In genomic region chr11:10398525-10398924, GRCh38 we compare ENCODE assay signal across 13 cellular contexts. TPM values are rescaled to one million over a fixed set of nuclear protein-coding genes. Genes with fewer than 3 reads are reported as not detected.
DNase-seq lines count a peak whose midpoint lies in the region; ATAC-seq and TF ChIP-seq lines count a peak whose summit lies in the region.
"Had no signal": no experiment of that assay in that cellular context is flagged by ENCODE, and none has a peak within 500 bp of the region (broad histone marks: within the 10 kb centered on the region; RNA-seq: fewer than 3 reads in every experiment).

No MANE protein-coding gene starts in this region.

- peaks cover 21% of the 10 kb centered on the region for H3F3A ChIP-seq in GM23248 (ENCODE audit: insufficient read depth)

- H3K4me2 ChIP-seq in GM23248 (ENCODE audit: unreplicated experiment): no peak overlapping the region

- H3K27me3 ChIP-seq in GM23248 (replicated peaks; ENCODE audit: insufficient read depth) (no peaks in the 10 kb centered on the region), psoas muscle (ENCODE audit: insufficient read depth in 3 of 3, low read length in 2 of 3) (no peaks in the 10 kb centered on the region)

- H2AFZ ChIP-seq in GM23248: no peak overlapping the region

- no peaks in the 10 kb centered on the region for H3K9me2 ChIP-seq in GM23248 (ENCODE audit: insufficient read depth)

- DNase-seq in GM23248 (peak; percentile 24), NB4 (ENCODE audit: low read depth) (peak; percentile 67), foreskin fibroblast (peak; percentile 54 to 69), psoas muscle (peak in 1 of 2 donors; percentile 31), DMS 273 treated with DMSO at 0.1 percent for 48 hours (lab: John Stamatoyannopoulos, UW) (no peak), amniotic stem cell (lab: John Stamatoyannopoulos, UW) (no peak)
- DNase-seq in stimulated activated naive CD4-positive, alpha-beta T cell treated with Interleukin-2 at 50 U/mL for 16 hours (lab: John Stamatoyannopoulos, UW): no peak
- DNase-seq: activated CD4-positive, alpha-beta T cell treated with anti-CD3 and anti-CD28 coated beads for 4 hours; activated T-cell treated with anti-CD3 and anti-CD28 coated beads, Interleukin-2, amount 50 U/mL, for 48 hours; Caco-2; NCI-H1048; stimulated activated naive CD8-positive, alpha-beta T cell treated with anti-CD3 and anti-CD28 coated beads, Interleukin-15, Interleukin-2, amounts not matched to agents 100 U/mL and 50 U/mL, for 24 hours; T-cell had no signal

- H3K36me3 ChIP-seq in GM23248 (ENCODE audit: low read depth) (no peaks in the 10 kb centered on the region), psoas muscle (ENCODE audit: insufficient read depth in 1 of 2, low read depth in 1 of 2) (no peaks in the 10 kb centered on the region)

- ATAC-seq in psoas muscle: peak in 3 of 4 donors; percentile 13 to 38 (median 15)
- ATAC-seq: stimulated activated naive CD8-positive, alpha-beta T cell treated with anti-CD3 and anti-CD28 coated beads, Interleukin-15, Interleukin-2, amounts not matched to agents 100 U/mL and 50 U/mL, for 24 hours; T-cell had no signal

- peaks cover 31% of the 10 kb centered on the region for H3K4me1 ChIP-seq in GM23248 (ENCODE audit: insufficient read depth)
- H3K4me1 ChIP-seq in psoas muscle: no peaks in the 10 kb centered on the region

- WGBS in GM23248 (ENCODE audit: low coverage in 1 of 2, low lambda C conversion rate in 2 of 2, missing lambda C conversion rate in 2 of 2), 2 experiments: 51 to 68% methylated on average over 4 of the region's 4 CpGs
- 31 to 69% (median 51%) methylated on average over 4 of the region's 4 CpGs for WGBS in psoas muscle, 3 donors

- no peaks in the 10 kb centered on the region for H3K9me3 ChIP-seq in GM23248 (ENCODE audit: low read depth)
- H3K9me3 ChIP-seq in psoas muscle: no peaks in the 10 kb centered on the region
- H3K9me3 ChIP-seq: Caco-2 had no signal

- H3K27ac ChIP-seq in GM23248: no peak overlapping the region
- H3K27ac ChIP-seq in psoas muscle: no peak overlapping the region

- in situ Hi-C loops in GM23248 (cut with MboI): no loop called here

- no peak for TF ChIP-seq POLR2A in NB4 (IDR thresholded peaks at IDR 0.05; ENCODE audit: extremely low read depth, insufficient read length)

- intact Hi-C loops in psoas muscle (cut with DNase I): no loop called here

- no peaks in the 10 kb centered on the region for H3K79me2 ChIP-seq in GM23248 (ENCODE audit: insufficient read depth)

- no peak overlapping the region for H3K9ac ChIP-seq in GM23248

- no peaks in the 10 kb centered on the region for H4K20me1 ChIP-seq in GM23248 (ENCODE audit: insufficient read depth)

- TF ChIP-seq CTCF in NB4 (IDR thresholded peaks at IDR 0.05; ENCODE audit: low read depth, low read length) (no peak), foreskin fibroblast (IDR thresholded peaks at IDR 0.05; ENCODE audit: low read depth, low read length) (no peak), psoas muscle (IDR thresholded peaks at IDR 0.05) (no peak)

- H3K4me3 ChIP-seq in GM23248: no peak overlapping the region
- H3K4me3 ChIP-seq in NB4 (ENCODE audit: low read depth, low read length): no peak overlapping the region
- H3K4me3 ChIP-seq in foreskin fibroblast (ENCODE audit: low read depth in 1 of 2, low read length in 2 of 2): no peak overlapping the region
- H3K4me3 ChIP-seq in psoas muscle: no peak overlapping the region

RNA-seq across cellular contexts. Expression of gene AMPD3, which starts 56.5 kb away (rescaled TPM):
- total RNA-seq in GM23248 (2014; rRNA removed; shearing (Covaris generic)): 4.9 and 6.4 TPM in 2 replicates
- polyA plus RNA-seq in GM23248 (2016; fragmentation: Nextera tagmentation; extraction: Ambion mirVana): 3.3 and 3.6 TPM in 2 replicates
- 100 to 1,000 TPM in 3 of 4 donors, 10 to 100 TPM in 1; 45.4 to 120 (median 110) TPM for total RNA-seq in psoas muscle
- 10 to 100 TPM; 23.5 to 67.7 (median 57.9) TPM for polyA plus RNA-seq in psoas muscle

Comparison
In these comparisons a context has a peak if more than half of its experiments do, and no peak if none do; other contexts are left out.
1. DNase-seq: peak in GM23248 (single experiment), NB4 (single experiment) and foreskin fibroblast (2 of 2); none in stimulated activated naive CD4-positive, alpha-beta T cell treated with Interleukin-2 at 50 U/mL for 16 hours (single experiment), DMS 273 treated with DMSO at 0.1 percent for 48 hours (single experiment) and amniotic stem cell (single experiment).